ENCODE assay signal across 30 cellular contexts in genomic region chr9:22120595-22120994, GRCh38.
"Had no signal": no experiment of that assay in that cellular context is flagged by ENCODE, and none has a peak within 500 bp of the region (broad histone marks: within the 10 kb centered on the region; RNA-seq: fewer than 3 reads in every experiment).

No MANE protein-coding gene starts in this region.

- H3K36me3 ChIP-seq: ascending aorta, breast epithelium, cardiac muscle cell, colonic mucosa, esophagus squamous epithelium, gastroesophageal sphincter, heart right ventricle had no signal

- H3K4me3 ChIP-seq: ascending aorta, breast epithelium, cardiac muscle cell, colonic mucosa, esophagus squamous epithelium, gastroesophageal sphincter, heart right ventricle had no signal

- H3K27me3 ChIP-seq: ascending aorta, breast epithelium, cardiac muscle cell, colonic mucosa, esophagus squamous epithelium, gastroesophageal sphincter had no signal

- H3K9me3 ChIP-seq: breast epithelium, colonic mucosa had no signal

- ATAC-seq: activated CD4-positive, alpha-beta T cell treated with anti-CD3 and anti-CD28 coated beads for 36 hours; activated CD8-positive, alpha-beta memory T cell treated with anti-CD3 and anti-CD28 coated beads, Interleukin-2, amount 10 ng/mL, durations not matched to agents 7 days and 5 days; activated CD8-positive, alpha-beta T cell treated with anti-CD3 and anti-CD28 coated beads, Interleukin-2, amount 10 ng/mL, durations not matched to agents 7 days and 5 days; activated naive CD4-positive, alpha-beta T cell treated with anti-CD3 and anti-CD28 coated beads, Interleukin-2, amount 50 U/mL, for 72 hours; gastroesophageal sphincter; heart right ventricle had no signal

- H3K27ac ChIP-seq: ascending aorta, breast epithelium, cardiac muscle cell, colonic mucosa, epithelial cell of prostate, esophagus squamous epithelium, gastroesophageal sphincter, heart right ventricle had no signal

- FAIRE-seq: endometrium, endothelial cell of umbilical vein had no signal

- H3K4me1 ChIP-seq: ascending aorta, breast epithelium, colonic mucosa had no signal

- DNase-seq: activated CD4-positive, alpha-beta memory T cell treated with anti-CD3 and anti-CD28 coated beads for 36 hours; activated CD4-positive, alpha-beta T cell treated with anti-CD3 and anti-CD28 coated beads for 36 hours; activated CD4-positive, alpha-beta T cell treated with anti-CD3 and anti-CD28 coated beads, Interleukin-2, amount 10 ng/mL, durations not matched to agents 24 days and 14 days; activated CD4-positive, CD25-positive, alpha-beta regulatory T cell; activated CD4-positive, CD25-positive, alpha-beta regulatory T cell treated with anti-CD3 and anti-CD28 coated beads, Interleukin-2, amount 50 U/mL, for 72 hours; activated CD8-positive, alpha-beta memory T cell treated with anti-CD3 and anti-CD28 coated beads, Interleukin-2, amount 10 ng/mL, durations not matched to agents 7 days and 5 days; activated CD8-positive, alpha-beta memory T cell treated with anti-CD3 and anti-CD28 coated beads, Interleukin-2, amount 50 U/mL, for 4 hours; activated CD8-positive, alpha-beta T cell treated with anti-CD3 and anti-CD28 coated beads, Interleukin-2, amount 10 ng/mL, durations not matched to agents 7 days and 5 days; activated gamma-delta T cell; activated naive CD4-positive, alpha-beta T cell; activated naive CD4-positive, alpha-beta T cell treated with anti-CD3 and anti-CD28 coated beads, Interleukin-2, amount 10 ng/mL, durations not matched to agents 7 days and 5 days; activated naive CD8-positive, alpha-beta T cell treated with anti-CD3 and anti-CD28 coated beads, Interleukin-2, amount 10 ng/mL, durations not matched to agents 7 days and 5 days; activated T-cell treated with anti-CD3 and anti-CD28 coated beads, Interleukin-2, amount 50 U/mL, for 1 hour; activated T-cell treated with anti-CD3 and anti-CD28 coated beads, Interleukin-2, amount 50 U/mL, for 48 hours; central memory CD4-positive, alpha-beta T cell; cerebellar nuclear complex; colonic mucosa; effector CD8-positive, alpha-beta T cell; esophagus squamous epithelium; foreskin melanocyte; heart right ventricle; T-helper 2 cell had no signal
